Comparison of ENCODE assay signal across 10 cellular contexts in genomic region chr17:38353668-38354067, GRCh38. TPM values are rescaled to one million over a fixed set of nuclear protein-coding genes. Genes with fewer than 3 reads are reported as not detected.
A peak's percentile ranks its signal among the peaks of the same experiment; 100 is the strongest.
DNase-seq lines count a peak whose midpoint lies in the region; ATAC-seq and TF ChIP-seq lines count a peak whose summit lies in the region.
"Had no signal": no experiment of that assay in that cellular context is flagged by ENCODE, and none has a peak within 500 bp of the region (broad histone marks: within the 10 kb centered on the region; RNA-seq: fewer than 3 reads in every experiment).

No MANE protein-coding gene starts in this region.

- H3K36me3 ChIP-seq in Karpas-422 (ENCODE audit: insufficient read depth, low read length) (no peaks in the 10 kb centered on the region), osteoblast (ENCODE audit: insufficient read depth, low read length) (no peaks in the 10 kb centered on the region)

- peak overlapping the region; percentile 87 for H3K4me3 Mint-ChIP-seq in CD4-positive, alpha-beta T cell
- H3K4me3 Mint-ChIP-seq in dendritic cell treated with granulocyte-macrophage colony-stimulating factor and Interleukin-4, amounts not matched to agents 40 ng/mL and 50 ng/mL, for 4 days = peak overlapping the region; percentile 80

- peak overlapping the region; percentile 54 for H3K27ac Mint-ChIP-seq in CD4-positive, alpha-beta T cell
- no peak overlapping the region for H3K27ac Mint-ChIP-seq in dendritic cell treated with granulocyte-macrophage colony-stimulating factor and Interleukin-4, amounts not matched to agents 40 ng/mL and 50 ng/mL, for 4 days

- no peaks in the 10 kb centered on the region for H3K27me3 ChIP-seq in CD4-positive, alpha-beta T cell (ENCODE audit: control insufficient read depth, insufficient read depth, low read length)
- H3K27me3 ChIP-seq in Karpas-422 (ENCODE audit: low read length) (no peaks in the 10 kb centered on the region), osteoblast (ENCODE audit: insufficient read depth, low read length) (no peaks in the 10 kb centered on the region)

- H3K9ac ChIP-seq in Karpas-422 (ENCODE audit: low read length) = peak overlapping the region; percentile 89; the same call in 1 of the 2 replicates

- peak overlapping the region; percentile 92 for H3K4me2 ChIP-seq in Karpas-422 (ENCODE audit: low read depth, low read length, poor library complexity, severe bottlenecking)
- H3K4me2 ChIP-seq in osteoblast (ENCODE audit: insufficient read depth, low read length) = peak overlapping the region; percentile 82

- POLR2A ChIA-PET in CD4-positive, alpha-beta T cell (lab: Charles Lee) = interaction anchor here (1.4 kb wide), 1 partner anchor 35 kb away, joined by 3 read pairs; no protein-coding TSS in a partner anchor

- peaks cover 66% of the 10 kb centered on the region for H3K79me2 ChIP-seq in Karpas-422 (ENCODE audit: low read length)
- H3K79me2 ChIP-seq in osteoblast (ENCODE audit: insufficient read depth, low read length) = peaks cover 64% of the 10 kb centered on the region

- no peak for ATAC-seq in CD4-positive, alpha-beta T cell (ENCODE audit: poor library complexity)
- no peak for ATAC-seq in omental fat pad (ENCODE audit: low FRiP score)
- ATAC-seq in HG03139 (IDR thresholded peaks at IDR 0.05; ENCODE audit: unreplicated experiment) = no peak
- ATAC-seq: mucosa of descending colon had no signal

- H3K36me3 Mint-ChIP-seq in CD4-positive, alpha-beta T cell (ENCODE audit: low read depth) = peaks cover 4% of the 10 kb centered on the region
- H3K36me3 Mint-ChIP-seq in dendritic cell treated with granulocyte-macrophage colony-stimulating factor and Interleukin-4, amounts not matched to agents 40 ng/mL and 50 ng/mL, for 4 days (ENCODE audit: low read depth) = no peaks in the 10 kb centered on the region

- H3K9me3 Mint-ChIP-seq in CD4-positive, alpha-beta T cell = no peaks in the 10 kb centered on the region
- H3K9me3 Mint-ChIP-seq in dendritic cell treated with granulocyte-macrophage colony-stimulating factor and Interleukin-4, amounts not matched to agents 40 ng/mL and 50 ng/mL, for 4 days = no peaks in the 10 kb centered on the region

- no peak for TF ChIP-seq CTCF in CD4-positive, alpha-beta T cell (IDR thresholded peaks at IDR 0.05)
- TF ChIP-seq CTCF in osteoblast (IDR thresholded peaks at IDR 0.05; ENCODE audit: extremely low read depth, low read depth, low read length) (no peak), omental fat pad (IDR thresholded peaks at IDR 0.05) (no peak)

- no peaks in the 10 kb centered on the region for H3K27me3 Mint-ChIP-seq in CD4-positive, alpha-beta T cell
- no peaks in the 10 kb centered on the region for H3K27me3 Mint-ChIP-seq in dendritic cell treated with granulocyte-macrophage colony-stimulating factor and Interleukin-4, amounts not matched to agents 40 ng/mL and 50 ng/mL, for 4 days

- no peaks in the 10 kb centered on the region for H3K9me3 ChIP-seq in CD4-positive, alpha-beta T cell (ENCODE audit: control insufficient read depth, low read length)
- H3K9me3 ChIP-seq in Karpas-422 (ENCODE audit: low read length) = no peaks in the 10 kb centered on the region
- no peaks in the 10 kb centered on the region for H3K9me3 ChIP-seq in osteoblast (ENCODE audit: low read depth, low read length)
- H3K9me3 ChIP-seq: mucosa of descending colon had no signal

- intact Hi-C loops in CD4-positive, alpha-beta T cell (cut with DNase I, micrococcal nuclease) = loop anchor here in 1 of 2 experiments (5.0 to 10.0 kb wide), 3 partner anchors 59 to 204 kb away; partner anchors contain the start of gene MRPL45
- intact Hi-C loops in dendritic cell treated with granulocyte-macrophage colony-stimulating factor and Interleukin-4, amounts not matched to agents 40 ng/mL and 50 ng/mL, for 4 days (cut with micrococcal nuclease) = loop anchor here (10.0 kb wide), 1 partner anchor 311 kb away; no protein-coding TSS in a partner anchor

- H4K20me1 ChIP-seq in Karpas-422 (ENCODE audit: insufficient read depth, low read depth, low read length) = no peaks in the 10 kb centered on the region
- H4K20me1 ChIP-seq in osteoblast (ENCODE audit: insufficient read depth, low read length) = peaks cover 29% of the 10 kb centered on the region

- H2AFZ ChIP-seq in Karpas-422 (ENCODE audit: low read length) (no peak overlapping the region), osteoblast (ENCODE audit: low read length) (no peak overlapping the region)

- H3K27ac ChIP-seq in CD4-positive, alpha-beta T cell (ENCODE audit: low read depth, low read length) = no peak overlapping the region
- no peak overlapping the region for H3K27ac ChIP-seq in Karpas-422 (ENCODE audit: low read length)
- no peak overlapping the region for H3K27ac ChIP-seq in osteoblast (ENCODE audit: low read depth, low read length)

- H3K9me2 ChIP-seq in Karpas-422 (replicated peaks; ENCODE audit: insufficient read depth, low read length) = no peaks in the 10 kb centered on the region

- H3K4me1 Mint-ChIP-seq in CD4-positive, alpha-beta T cell (ENCODE audit: low read depth) = peaks cover 69% of the 10 kb centered on the region
- peaks cover 66% of the 10 kb centered on the region for H3K4me1 Mint-ChIP-seq in dendritic cell treated with granulocyte-macrophage colony-stimulating factor and Interleukin-4, amounts not matched to agents 40 ng/mL and 50 ng/mL, for 4 days (ENCODE audit: low read depth)

- no peak for DNase-seq in CD4-positive, alpha-beta T cell
- DNase-seq in Karpas-422 = no peak
- DNase-seq in osteoblast (ENCODE audit: insufficient read length, low spot score, missing footprints) = no peak
- DNase-seq in omental fat pad (ENCODE audit: low spot score) = no peak
- no peak for DNase-seq in EL
- no peak for DNase-seq in HuH-7.5 (ENCODE audit: low spot score)
- DNase-seq: mucosa of descending colon, NCI-H524 had no signal

- CTCF ChIA-PET in CD4-positive, alpha-beta T cell (lab: Charles Lee) = interaction anchor here (1.2 to 2.6 kb wide), 2 partner anchors 15 to 61 kb away, joined by 3 to 10 read pairs; no protein-coding TSS in a partner anchor

- peak overlapping the region; percentile 86 for H3K4me3 ChIP-seq in Karpas-422 (ENCODE audit: low read length)
- peak overlapping the region; percentile 79 for H3K4me3 ChIP-seq in osteoblast (ENCODE audit: insufficient read depth, low read length)
- H3K4me3 ChIP-seq: mucosa of descending colon had no signal

- H3K4me1 ChIP-seq in Karpas-422 (ENCODE audit: low read length) (peaks cover 54% of the 10 kb centered on the region), osteoblast (ENCODE audit: insufficient read depth, low read length) (peaks cover 20% of the 10 kb centered on the region)

RNA-seq across cellular contexts. Expression of gene SOCS7, which starts 2.0 kb away (rescaled TPM):
- total RNA-seq in CD4-positive, alpha-beta T cell = 10 to 100 TPM; 13.7 to 16.9 TPM
- 26.5 and 33.8 TPM in 2 replicates for total RNA-seq in Karpas-422 (2014; rRNA removed; shearing (Covaris generic); ENCODE audit: low replicate concordance)
- total RNA-seq in osteoblast = 16.3 and 17.1 TPM in 2 replicates
- 10 to 100 TPM; 10.2 to 17.7 (median 12.9) TPM for total RNA-seq in omental fat pad

RNA-seq across cellular contexts. Expression of gene GPR179, which starts 9.9 kb away (rescaled TPM):
- total RNA-seq in CD4-positive, alpha-beta T cell = not detected
- 0.04 and 0.22 TPM in 2 replicates for total RNA-seq in Karpas-422 (2014; rRNA removed; shearing (Covaris generic); ENCODE audit: low replicate concordance)
- not detected in 2 replicates for total RNA-seq in osteoblast
- total RNA-seq in omental fat pad = not detected

RNA-seq across cellular contexts. Expression of gene MRPL45, which starts 56.7 kb away (rescaled TPM):
- 10 to 100 TPM; 17.5 to 17.7 TPM for total RNA-seq in CD4-positive, alpha-beta T cell
- total RNA-seq in Karpas-422 (2014; rRNA removed; shearing (Covaris generic); ENCODE audit: low replicate concordance) = 42.0 and 45.5 TPM in 2 replicates
- total RNA-seq in osteoblast (40.4 and 40.9 TPM in 2 replicates), omental fat pad (10 to 100 TPM; 19.1 to 38.4 (median 31.6) TPM)
